In the genomic region with DNA sequence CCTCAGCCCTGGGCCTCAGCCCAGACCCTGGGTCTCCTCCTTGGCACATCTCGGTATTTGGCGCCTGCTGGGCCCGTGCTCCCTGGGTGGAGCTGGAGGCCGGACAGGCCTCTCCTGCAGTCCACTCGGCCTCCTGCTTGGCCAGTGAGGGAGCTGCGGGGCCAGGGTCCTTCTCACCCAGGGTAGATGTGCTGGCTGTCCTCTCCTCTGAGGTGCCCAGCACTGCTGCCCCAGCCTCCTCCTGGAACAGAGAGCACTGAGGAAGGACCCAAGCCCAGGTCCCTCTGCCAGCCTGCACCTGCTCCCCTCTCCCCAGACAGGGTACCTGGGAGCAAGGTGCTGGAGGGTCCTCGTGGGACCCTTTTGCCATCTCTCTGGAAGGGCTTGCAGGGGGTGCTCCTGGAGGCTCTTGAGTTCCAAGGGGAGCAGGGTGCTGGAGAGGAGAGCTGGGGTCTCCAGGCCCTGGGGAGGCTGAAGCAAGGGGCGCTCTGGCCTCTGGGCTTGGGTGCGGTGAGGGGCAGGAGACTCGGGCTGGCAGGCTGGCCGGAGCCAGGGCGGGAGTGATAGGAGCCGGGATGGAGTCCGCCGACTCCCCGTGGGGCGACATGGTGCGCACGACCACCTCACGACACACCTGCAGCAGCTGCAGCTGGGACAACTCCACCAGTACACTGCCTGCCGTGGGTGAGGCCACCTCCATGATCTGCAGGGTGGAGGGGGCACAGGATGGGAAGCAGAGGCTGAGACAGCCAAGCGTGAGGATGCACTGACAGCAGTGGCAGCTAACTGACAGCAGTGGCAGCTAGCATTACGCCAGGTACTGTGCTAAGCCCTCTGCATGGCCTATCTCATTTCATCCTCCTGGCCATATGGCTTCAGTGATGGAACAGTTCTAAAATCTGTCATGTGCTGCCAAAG, we compare ENCODE assay signal across 20 cellular contexts. TPM values are rescaled to one million over a fixed set of nuclear protein-coding genes. Genes with fewer than 3 reads are reported as not detected.
DNase-seq lines count a peak whose midpoint lies in the region; ATAC-seq and TF ChIP-seq lines count a peak whose summit lies in the region.
"Had no signal": no experiment of that assay in that cellular context is flagged by ENCODE, and none has a peak within 500 bp of the region (broad histone marks: within the 10 kb centered on the region; RNA-seq: fewer than 3 reads in every experiment).

No MANE protein-coding gene starts in this region.

- H3K18ac ChIP-seq in neuronal stem cell (ENCODE audit: low read length), result no peak overlapping the region

- H2BK12ac ChIP-seq in neuronal stem cell (ENCODE audit: low read length), result no peak overlapping the region

- H3K9me3 Mint-ChIP-seq in chondrocyte (ENCODE audit: low read depth), result no peaks in the 10 kb centered on the region
- H3K9me3 Mint-ChIP-seq: neural crest cell had no signal

- H3K9ac ChIP-seq in neuronal stem cell (ENCODE audit: low read depth, low read length, poor library complexity), result peak overlapping the region; percentile 70

- peak; percentile 5 for DNase-seq in 8988T
- DNase-seq in H7, result peak; percentile 45
- DNase-seq in chondrocyte (ENCODE audit: low spot score), result peak; percentile 87
- DNase-seq in neuronal stem cell (ENCODE audit: low spot score), result no peak
- no peak for DNase-seq in GM03348 (ENCODE audit: low spot score)
- no peak for DNase-seq in gastrocnemius medialis
- DNase-seq in HuH-7.5 (ENCODE audit: low spot score), result no peak
- DNase-seq in NCI-H2196 (lab: John Stamatoyannopoulos, UW; ENCODE audit: unreplicated experiment), result no peak
- DNase-seq: effector CD8-positive, alpha-beta T cell; heart right ventricle; Kasumi-1; midbrain; NCI-H1092 treated with DMSO at 0.1 percent for 48 hours; stimulated activated CD4-positive, alpha-beta T cell treated with anti-CD3 and anti-CD28 coated beads, Interleukin-15, amount 100 ng/mL, for 24 hours; stimulated activated naive CD4-positive, alpha-beta T cell treated with Interleukin-2 at 50 U/mL for 16 hours; SW 1271 had no signal

- no peak overlapping the region for H2BK5ac ChIP-seq in neuronal stem cell (ENCODE audit: low read length)

- H3K4ac ChIP-seq in neuronal stem cell (ENCODE audit: low read length), result no peak overlapping the region

- H3K4me2 ChIP-seq in neuronal stem cell (ENCODE audit: insufficient read depth, low read length, poor library complexity, severe bottlenecking), result no peak overlapping the region

- intact Hi-C loops in gastrocnemius medialis (cut with DNase I; ENCODE audit: low total_unique reads), result no loop called here

- no CpG with 5 or more reads among the region's 23 CpGs for WGBS in neuronal stem cell (ENCODE audit: extremely low coverage in 2 of 2, insufficient read length in 2 of 2, insufficient replicate concordance in 1 of 2), 2 donors

- H3K4me1 ChIP-seq in neuronal stem cell (ENCODE audit: control insufficient read depth in 2 of 2, insufficient read depth in 1 of 2, low read depth in 1 of 2, low read length in 2 of 2) (peaks cover 0 to 6% of the 10 kb centered on the region in 2 donors), gastrocnemius medialis (no peaks in the 10 kb centered on the region)
- H3K4me1 ChIP-seq: adrenal gland, heart right ventricle had no signal

- no peak for ATAC-seq in gastrocnemius medialis
- ATAC-seq: GM12878 had no signal

- no peak overlapping the region for H4K91ac ChIP-seq in neuronal stem cell (ENCODE audit: low read depth, low read length, poor library complexity)

- H3K36me3 ChIP-seq in H7 (replicated peaks; ENCODE audit: control insufficient read depth, insufficient read depth, low read length) (no peaks in the 10 kb centered on the region; the same call in none of the 2 replicates), neuronal stem cell (replicated peaks in 1 of 2; ENCODE audit: control insufficient read depth in 2 of 2, insufficient read depth in 2 of 2, low read length in 2 of 2) (peaks cover 0 to 6% of the 10 kb centered on the region in 2 donors), gastrocnemius medialis (no peaks in the 10 kb centered on the region)
- H3K36me3 ChIP-seq: adrenal gland, heart right ventricle had no signal

- peaks cover 3% of the 10 kb centered on the region for H3K79me1 ChIP-seq in neuronal stem cell (ENCODE audit: low read depth, low read length)

- H3K4me3 Mint-ChIP-seq in chondrocyte (ENCODE audit: unreplicated experiment), result no peak overlapping the region
- H3K4me3 Mint-ChIP-seq: neural crest cell had no signal

- H3K4me3 ChIP-seq in H7 (ENCODE audit: insufficient read depth, low read depth, low read length) (no peak overlapping the region), neuronal stem cell (ENCODE audit: low read length in 2 of 2) (peak overlapping the region in 1 of 2 donors; percentile 8), gastrocnemius medialis (no peak overlapping the region)
- H3K4me3 ChIP-seq: adrenal gland, GM12878, heart right ventricle had no signal

- no peak overlapping the region for H2BK120ac ChIP-seq in neuronal stem cell (ENCODE audit: low read depth, low read length)

- H3K36me3 Mint-ChIP-seq in chondrocyte (ENCODE audit: low read depth), result no peaks in the 10 kb centered on the region

- no peak for TF ChIP-seq POLR2A in gastrocnemius medialis (IDR thresholded peaks at IDR 0.05)

- no peak overlapping the region for H2AK5ac ChIP-seq in neuronal stem cell (ENCODE audit: low read depth, low read length)

- TF ChIP-seq CTCF in chondrocyte (IDR thresholded peaks at IDR 0.05), result no peak
- TF ChIP-seq CTCF in gastrocnemius medialis (IDR thresholded peaks at IDR 0.05 in 4 of 5, conservative IDR thresholded peaks at IDR 0.05 in 1 of 5), result no peak

- in situ Hi-C loops in gastrocnemius medialis (cut with MboI; ENCODE audit: low sequenced_read_pairs in 4 of 4), result loop anchor here in 1 of 4 donors (25.0 kb wide), 1 partner anchor 102 kb away; a partner anchor contains a TSS

- no peak overlapping the region for H2BK15ac ChIP-seq in neuronal stem cell (ENCODE audit: low read length)

- H3K27me3 ChIP-seq in H7 (ENCODE audit: control insufficient read depth, insufficient read depth, low read length), result no peaks in the 10 kb centered on the region
- peaks cover 0 to 23% (median 0%) of the 10 kb centered on the region in 3 experiments for H3K27me3 ChIP-seq in neuronal stem cell (ENCODE audit: control insufficient read depth in 3 of 3, insufficient read depth in 3 of 3, low read depth in 1 of 3, low read length in 3 of 3)
- H3K27me3 ChIP-seq in gastrocnemius medialis, result no peaks in the 10 kb centered on the region
- H3K27me3 ChIP-seq: adrenal gland, heart right ventricle had no signal

- no peak overlapping the region for H2AFZ ChIP-seq in neuronal stem cell (ENCODE audit: low read length)

- H3K27ac ChIP-seq in neuronal stem cell (replicated peaks; ENCODE audit: low read length), result no peak overlapping the region
- H3K27ac ChIP-seq in gastrocnemius medialis, result no peak overlapping the region
- H3K27ac ChIP-seq: adrenal gland, heart right ventricle had no signal

- peaks cover 17% of the 10 kb centered on the region for H3K27me3 Mint-ChIP-seq in chondrocyte (ENCODE audit: low read depth)

- H3K14ac ChIP-seq in neuronal stem cell (ENCODE audit: low read length), result peak overlapping the region; percentile 6

- peak overlapping the region; percentile 80 for H3K23ac ChIP-seq in neuronal stem cell (ENCODE audit: low read depth, low read length, poor library complexity)

- H3K4me1 Mint-ChIP-seq in chondrocyte (ENCODE audit: low read depth), result no peaks in the 10 kb centered on the region

- no peak overlapping the region for H4K8ac ChIP-seq in neuronal stem cell (ENCODE audit: low read depth, low read length)

- no peak overlapping the region for H3K27ac Mint-ChIP-seq in chondrocyte (ENCODE audit: unreplicated experiment)

- H3K9me3 ChIP-seq in neuronal stem cell (replicated peaks in 1 of 2; ENCODE audit: control insufficient read depth in 2 of 2, insufficient read depth in 1 of 2, low read depth in 1 of 2, low read length in 2 of 2), result no peaks in the 10 kb centered on the region
- H3K9me3 ChIP-seq in gastrocnemius medialis, result no peaks in the 10 kb centered on the region
- H3K9me3 ChIP-seq: adrenal gland, heart right ventricle had no signal

RNA-seq across cellular contexts. Expression of a gene that starts 17.8 kb away (rescaled TPM):
- 4.2 and 11.6 TPM in 2 replicates for total RNA-seq in H7 (2014; rRNA removed; shearing (Covaris generic))
- 1.3 to 2.0 TPM in 2 of 3 replicates, not detected in the other for total RNA-seq in chondrocyte
- polyA plus RNA-seq in neuronal stem cell (2013, experiment 1 of 2), result 26.2 TPM
- polyA plus RNA-seq in neuronal stem cell (2013, experiment 2 of 2), result 25.2 TPM
- 1 to 10 TPM in 2 of 4 donors, under 1 TPM in 2; 0.72 to 1.6 (median 1.0) TPM for total RNA-seq in gastrocnemius medialis

RNA-seq across cellular contexts. Expression of a gene that starts 30.0 kb away (rescaled TPM):
- total RNA-seq in H7 (2014; rRNA removed; shearing (Covaris generic)), result not detected in 2 replicates
- not detected in 3 replicates for total RNA-seq in chondrocyte
- polyA plus RNA-seq in neuronal stem cell (2013, experiment 1 of 2), result 0.01 TPM
- polyA plus RNA-seq in neuronal stem cell (2013, experiment 2 of 2), result not detected
- under 1 TPM in 3 of 4 donors, not detected in 1; 0.18 to 0.32 (median 0.31) TPM for total RNA-seq in gastrocnemius medialis
- total RNA-seq: neural crest cell, renal cortical epithelial cell had no signal

RNA-seq across cellular contexts. Expression of a gene that starts 41.2 kb away (rescaled TPM):
- total RNA-seq in H7 (2014; rRNA removed; shearing (Covaris generic)), result 88.8 and 91.6 TPM in 2 replicates
- total RNA-seq in chondrocyte (57.4 to 71.8 TPM (median 62.9 TPM) in 3 replicates), gastrocnemius medialis (10 to 100 TPM; 39.6 to 49.0 (median 41.1) TPM)
- polyA plus RNA-seq in neuronal stem cell (2013, experiment 1 of 2), result 75.6 TPM
- polyA plus RNA-seq in neuronal stem cell (2013, experiment 2 of 2), result 76.4 TPM

Comparison
In these comparisons a context has a peak if more than half of its experiments do, and no peak if none do; other contexts are left out.
1. DNase-seq: peak in 8988T (single experiment), H7 (single experiment) and chondrocyte (single experiment); none in neuronal stem cell (single experiment), GM03348 (single experiment), gastrocnemius medialis (0 of 2), HuH-7.5 (single experiment) and NCI-H2196 (single experiment).